Comparison of ENCODE assay signal across 7 cellular contexts in genomic region chr5:151224372-151224771, GRCh38. TPM values are rescaled to one million over a fixed set of nuclear protein-coding genes. Genes with fewer than 3 reads are reported as not detected.
A peak's percentile ranks its signal among the peaks of the same experiment; 100 is the strongest.
DNase-seq lines count a peak whose midpoint lies in the region; ATAC-seq and TF ChIP-seq lines count a peak whose summit lies in the region.

No MANE protein-coding gene starts in this region.

- peak overlapping the region; percentile 91 for H2AFZ ChIP-seq in mammary epithelial cell (ENCODE audit: low read depth, low read length)

- dilution Hi-C loops in mammary epithelial cell (cut with HindIII; ENCODE audit: low sequenced_read_pairs) = no loop called here

- H3K27me3 ChIP-seq in HUES6 (ENCODE audit: control insufficient read depth, insufficient read depth, low read length) (peaks cover 15% of the 10 kb centered on the region), mammary epithelial cell (ENCODE audit: insufficient read depth, low read length) (no peaks in the 10 kb centered on the region)

- intact Hi-C loops in mammary epithelial cell (cut with micrococcal nuclease) = no loop called here

- peak overlapping the region; percentile 78; the same call in 1 of the 2 replicates for H3K4me3 ChIP-seq in HUES6 (ENCODE audit: low read depth, low read length)
- peak overlapping the region in 2 of 3 experiments; percentile 54 to 81 for H3K4me3 ChIP-seq in mammary epithelial cell (replicated peaks in 1 of 3; ENCODE audit: insufficient read depth in 1 of 3, low read depth in 2 of 3, low read length in 3 of 3)
- peak overlapping the region; percentile 59 for H3K4me3 ChIP-seq in retinal pigment epithelial cell (ENCODE audit: low read length)

- TF ChIP-seq CTCF in mammary epithelial cell (conservative IDR thresholded peaks at IDR 0.05 in 1 of 2, IDR thresholded peaks at IDR 0.05 in 1 of 2; ENCODE audit: extremely low read depth in 1 of 2, insufficient read depth in 1 of 2, low read depth in 1 of 2, low read length in 2 of 2) (no peak), retinal pigment epithelial cell (conservative IDR thresholded peaks at IDR 0.05; ENCODE audit: low read depth, low read length) (no peak)

- H3K36me3 ChIP-seq in HUES6 (ENCODE audit: control insufficient read depth, insufficient read depth, low read length) = no peaks in the 10 kb centered on the region
- no peaks in the 10 kb centered on the region for H3K36me3 ChIP-seq in mammary epithelial cell (ENCODE audit: insufficient read depth, low read length)

- in situ Hi-C loops in mammary epithelial cell (cut with MboI; ENCODE audit: low sequenced_read_pairs in 2 of 2) = no loop called here

- CTCF ChIA-PET in mammary epithelial cell (lab: Charles Lee; ENCODE audit: low non-redundant PET) = interaction anchor here (0.7 kb wide), 1 partner anchor 92 kb away, joined by 5 read pairs; no protein-coding TSS in a partner anchor

- BruUV-seq in mammary epithelial cell (replicated peaks; lab: Mats Ljungman, UMichigan) = no TSS peak

- H3K27ac ChIP-seq in HUES6 (ENCODE audit: low read depth, low read length) (no peak overlapping the region), mammary epithelial cell (ENCODE audit: insufficient read depth, low read depth, low read length) (no peak overlapping the region)

- H3K9me3 ChIP-seq in HUES6 (ENCODE audit: control insufficient read depth, insufficient read depth, low read depth, low read length) = no peaks in the 10 kb centered on the region
- no peaks in the 10 kb centered on the region for H3K9me3 ChIP-seq in mammary epithelial cell (replicated peaks; ENCODE audit: insufficient read depth, low read length)

- H3K9ac ChIP-seq in HUES6 (ENCODE audit: low read length) = no peak overlapping the region
- no peak overlapping the region for H3K9ac ChIP-seq in mammary epithelial cell (ENCODE audit: insufficient read depth, low read length)

- ATAC-seq in GM19455 (IDR thresholded peaks at IDR 0.05; ENCODE audit: unreplicated experiment) (peak; percentile 30), GM18868 (IDR thresholded peaks at IDR 0.05; ENCODE audit: unreplicated experiment) (no peak)

- DNase-seq in mammary epithelial cell = no peak
- no peak for DNase-seq in retinal pigment epithelial cell (ENCODE audit: low read depth)
- no peak for DNase-seq in mesenteric fat pad (ENCODE audit: low spot score)
- no peak for DNase-seq in NCI-H187 treated with DMSO at 0.1 percent for 48 hours (lab: John Stamatoyannopoulos, UW)

- H3K79me2 ChIP-seq in mammary epithelial cell (ENCODE audit: insufficient read depth, low read length) = no peaks in the 10 kb centered on the region

- peak overlapping the region; percentile 91 for H3K4me2 ChIP-seq in mammary epithelial cell (ENCODE audit: insufficient read depth, low read depth, low read length)

- WGBS in mammary epithelial cell (ENCODE audit: low coverage, missing lambda C conversion rate) = 81% methylated on average over 6 of the region's 6 CpGs

- no peaks in the 10 kb centered on the region for H4K20me1 ChIP-seq in mammary epithelial cell (ENCODE audit: insufficient read depth, low read length)

- H3K4me1 ChIP-seq in HUES6 (ENCODE audit: control insufficient read depth, insufficient read depth, low read length) = peaks cover 18% of the 10 kb centered on the region
- no peaks in the 10 kb centered on the region for H3K4me1 ChIP-seq in mammary epithelial cell (ENCODE audit: insufficient read depth, low read length)

RNA-seq across cellular contexts. Expression of gene CCDC69, which starts 0.5 kb away (rescaled TPM):
- total RNA-seq in mammary epithelial cell = 1 to 10 TPM in 1 of 2 donors, under 1 TPM in 1; 0.17 to 1.3 TPM
- 2.2 TPM for polyA plus RNA-seq in mammary epithelial cell
- 0.16 TPM for polyA minus RNA-seq in mammary epithelial cell
- 184 TPM for total RNA-seq in mesenteric fat pad

RNA-seq across cellular contexts. Expression of gene GM2A, which starts 28.6 kb away (rescaled TPM):
- total RNA-seq in mammary epithelial cell (100 to 1,000 TPM; 114 to 138 TPM), mesenteric fat pad (38.7 TPM)
- polyA plus RNA-seq in mammary epithelial cell = 88.4 TPM
- 238 TPM for polyA minus RNA-seq in mammary epithelial cell

Comparison
In these comparisons a context has a peak if more than half of its experiments do, and no peak if none do; other contexts are left out.
1. RNA of gene CCDC69, which starts 0.5 kb away (total RNA-seq): 184 TPM in mesenteric fat pad (single experiment); 0.17 to 1.3 TPM in mammary epithelial cell; every median in the first group is over 10 times any median in the second.
2. Peak in every context shown above with its lines, with median percentiles within 50 percentile points of each other: H3K4me3 ChIP-seq.